Comparison of ENCODE assay signal across 8 cellular contexts in the genomic region with DNA sequence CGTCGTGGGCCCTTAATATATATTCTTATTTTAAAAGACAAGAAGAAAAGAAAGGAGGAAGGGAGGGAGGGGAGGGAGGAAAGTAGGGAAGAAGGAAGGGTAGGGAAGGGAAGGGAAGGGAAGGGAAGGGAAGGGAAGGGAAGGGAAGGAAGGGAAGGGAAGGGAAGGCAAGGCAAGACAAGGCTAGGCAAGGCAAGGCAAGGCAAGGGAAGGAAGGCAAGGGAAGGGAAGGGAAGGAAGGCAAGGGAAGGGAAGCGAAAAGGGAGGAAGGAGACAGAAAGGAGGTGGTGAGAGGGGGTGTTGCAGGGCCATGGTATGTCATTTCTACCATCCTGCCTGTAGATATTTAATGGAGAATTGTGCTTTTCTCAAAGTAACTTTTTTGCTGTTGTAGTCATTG.
"Had no signal": no experiment of that assay in that cellular context is flagged by ENCODE, and none has a peak within 500 bp of the region (broad histone marks: within the 10 kb centered on the region; RNA-seq: fewer than 3 reads in every experiment).

No MANE protein-coding gene starts in this region.

- DNase-seq: GDM1, GF-D8 had no signal

- FAIRE-seq: G401.6, GM12878, GM12891, GM12892, GM18507, GM19239 had no signal

- ATAC-seq: GM12878 had no signal

- H3K4me3 ChIP-seq: GM12878 had no signal
